In the genomic region with DNA sequence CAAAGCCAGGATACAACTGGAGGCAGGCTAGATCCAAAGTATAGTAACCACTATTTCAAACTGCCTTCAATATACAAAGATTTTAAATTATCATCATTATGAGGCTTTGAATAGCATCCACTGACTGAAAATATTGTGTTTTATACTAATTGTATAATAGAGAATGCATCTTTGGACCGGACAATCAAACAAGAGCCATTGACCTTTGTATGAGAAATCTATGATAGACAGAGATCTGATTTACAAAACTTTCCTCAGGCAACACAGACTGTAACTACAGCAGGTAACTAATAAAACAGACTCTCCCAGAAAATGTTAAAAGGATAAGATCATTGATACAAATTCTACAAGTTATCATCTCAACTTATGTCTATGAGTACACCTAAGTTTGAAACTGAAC, we compare ENCODE assay signal across 9 cellular contexts.
"Had no signal": no experiment of that assay in that cellular context is flagged by ENCODE, and none has a peak within 500 bp of the region (broad histone marks: within the 10 kb centered on the region; RNA-seq: fewer than 3 reads in every experiment).

No MANE protein-coding gene starts in this region.

- H3K9me3 Mint-ChIP-seq: GM23338 had no signal

- H2AFZ ChIP-seq: GM23338 had no signal

- H3K4me2 ChIP-seq: GM23338 had no signal

- FAIRE-seq: H1, H54, K562 had no signal

- H3K27ac Mint-ChIP-seq: GM23338, H9 had no signal

- H3K4me3 ChIP-seq: GM23338, K562 had no signal

- ATAC-seq: GM23338, K562 had no signal

- DNase-seq: H9, HCEC 1CT, IMR-90, KG1 had no signal

- H3K4me3 Mint-ChIP-seq: GM23338, H9 had no signal

- H3K27ac ChIP-seq: HL-60 had no signal
